Comparison of ENCODE assay signal across 7 cellular contexts in genomic region chr6:52284460-52285173, GRCh38. TPM values are rescaled to one million over a fixed set of nuclear protein-coding genes. Genes with fewer than 3 reads are reported as not detected.
A peak's percentile ranks its signal among the peaks of the same experiment; 100 is the strongest.
DNase-seq lines count a peak whose midpoint lies in the region; ATAC-seq, FAIRE-seq and TF ChIP-seq lines count a peak whose summit lies in the region.

MCM3 (minus strand) TSS chr6:52284742; CDS start chr6:52284674, 68 bp downstream.

- BruUV-seq in GM12878 (replicated peaks; lab: Mats Ljungman, UMichigan) = no TSS peak

- no peak for TF ChIP-seq EP300 in GM12878 (IDR thresholded peaks at IDR 0.05; ENCODE audit: borderline replicate concordance in 1 of 2, control insufficient read depth in 1 of 2, low read depth in 2 of 2, low read length in 2 of 2)

- peak within 1 kb of the TSS; percentile 83 for H3K9ac ChIP-seq in GM12878 (ENCODE audit: control insufficient read depth, insufficient read depth, low read length)

- CTCF ChIA-PET in GM12878 (lab: Yijun Ruan, JAX) = interaction anchor here (0.8 to 14.5 kb wide), 24 partner anchors 10 to 383 kb away, joined by 3 to 441 read pairs (median 18); partner anchors contain the start of genes EFHC1 and PAQR8

- under 1% methylated on average over 52 of the region's 52 CpGs for WGBS in GM12878 (ENCODE audit: insufficient coverage, insufficient replicate concordance, low lambda C conversion rate, missing lambda C conversion rate)

- peaks cover 47% of the 10 kb centered on the region for H3K79me2 ChIP-seq in GM12878 (ENCODE audit: control insufficient read depth, insufficient read depth, low read length)

- peak; percentile 94 for ATAC-seq in GM18508 (IDR thresholded peaks at IDR 0.05; ENCODE audit: insufficient read depth, unreplicated experiment)
- peak; percentile 99 for ATAC-seq in HG03025 (IDR thresholded peaks at IDR 0.05; ENCODE audit: low FRiP score, unreplicated experiment)
- ATAC-seq in GM12878 = peak; percentile 96

- SMC1A ChIA-PET in GM12878 (lab: Charles Lee; ENCODE audit: uncharacterized antibody, unreplicated experiment) = interaction anchor here (0.5 to 12.1 kb wide), 33 partner anchors 10 to 711 kb away, joined by 3 to 358 read pairs (median 7); partner anchors contain the start of genes EFHC1, GSTA4 and PAQR8

- FAIRE-seq in GM12878 (lab: Jason Lieb, UNC) = peak; percentile 95

- H3K4me1 ChIP-seq in GM12878 (ENCODE audit: control insufficient read depth, insufficient read depth, low read length) = peaks cover 8% of the 10 kb centered on the region; the same call in 1 of the 2 replicates

- peak within 1 kb of the TSS; percentile 81 for H3K27ac ChIP-seq in GM12878 (ENCODE audit: control insufficient read depth, insufficient read depth)

- peak; percentile 99 to 100 for DNase-seq in NCI-H2081 (lab: John Stamatoyannopoulos, UW)
- peak; percentile 98 for DNase-seq in T1000 (lab: John Stamatoyannopoulos, UW)
- DNase-seq in GM12878 (ENCODE audit: low read depth, low spot score) = peak; percentile 100
- DNase-seq in hypothalamus (lab: John Stamatoyannopoulos, UW) = peak; percentile 44 to 99 (median 96)
- peak; percentile 97 for DNase-seq in retinal pigment epithelial cell (ENCODE audit: low read depth)

- peak within 1 kb of the TSS; percentile 80 for H3K4me2 ChIP-seq in GM12878 (ENCODE audit: control insufficient read depth, insufficient read depth)

- RAD21 ChIA-PET in GM12878 (lab: Charles Lee; ENCODE audit: unreplicated experiment) = interaction anchor here (0.6 to 9.0 kb wide), 33 partner anchors 9 to 996 kb away, joined by 3 to 224 read pairs (median 6); partner anchors contain the start of genes EFHC1 and PAQR8

- no peaks in the 10 kb centered on the region for H3K27me3 ChIP-seq in GM12878 (replicated peaks in 1 of 2; ENCODE audit: control insufficient read depth in 2 of 2, insufficient read depth in 2 of 2, low read length in 1 of 2)

- H4K20me1 ChIP-seq in GM12878 (ENCODE audit: control insufficient read depth, insufficient read depth) = no peaks in the 10 kb centered on the region

- TF ChIP-seq RAD21 in GM12878 (IDR thresholded peaks at IDR 0.05; ENCODE audit: insufficient read depth, low read depth, low read length) = no peak

- in situ Hi-C loops in GM12878 (cut with MboI) = loop anchor here (10.0 kb wide), 1 partner anchor 290 kb away; the partner anchor contains the start of gene TRAM2

- H3K36me3 ChIP-seq in GM12878 (ENCODE audit: control insufficient read depth in 2 of 2, insufficient read depth in 2 of 2, low read length in 1 of 2) = peaks cover 9 to 17% of the 10 kb centered on the region in 2 experiments

- POLR2A ChIA-PET in GM12878 (lab: Charles Lee) = interaction anchor here (0.6 to 5.5 kb wide), 20 partner anchors 9 to 1075 kb away, joined by 3 to 79 read pairs (median 5); partner anchors contain the start of genes EFHC1 and PAQR8

- peak within 1 kb of the TSS; percentile 92 for H2AFZ ChIP-seq in GM12878 (ENCODE audit: control insufficient read depth, low read depth, low read length)

- TF ChIP-seq CTCF in GM12878 (IDR thresholded peaks at IDR 0.05 in 2 of 3, conservative IDR thresholded peaks at IDR 0.05 in 1 of 3; ENCODE audit: control insufficient read depth in 2 of 3, extremely low read depth in 1 of 3, insufficient read depth in 1 of 3, low read depth in 3 of 3, low read length in 3 of 3) (peak; percentile 1 to 26 (median 3); a peak in 2 of 6 replicates), retinal pigment epithelial cell (conservative IDR thresholded peaks at IDR 0.05; ENCODE audit: low read depth, low read length) (no peak)

- TF ChIP-seq POLR2A in GM12878 (IDR thresholded peaks at IDR 0.05; ENCODE audit: low read depth, low read length) = peak; percentile 88

- intact Hi-C loops in GM12878 (cut with micrococcal nuclease; ENCODE audit: unreplicated experiment) = loop anchor here (1.0 to 10.0 kb wide), 7 partner anchors 22 to 710 kb away; partner anchors contain the start of genes GSTA4 and PAQR8

- no peaks in the 10 kb centered on the region for H3K9me3 ChIP-seq in GM12878 (replicated peaks; ENCODE audit: control insufficient read depth, insufficient read depth, low read length)

- peak within 1 kb of the TSS; percentile 79 for H3K4me3 ChIP-seq in GM12878
- H3K4me3 ChIP-seq in retinal pigment epithelial cell (ENCODE audit: low read length) = peak within 1 kb of the TSS; percentile 84

TF ChIP-seq in GM12878, 131 proteins besides CTCF, POLR2A, EP300 and RAD21 (continues in another document):
- TF ChIP-seq POLR2AphosphoS5 (IDR thresholded peaks at IDR 0.05; ENCODE audit: low read length) = peak; percentile 72
- TF ChIP-seq ZBTB40 (IDR thresholded peaks at IDR 0.05; ENCODE audit: borderline replicate concordance) = peak; percentile 90; the same call in 1 of the 2 replicates
- TF ChIP-seq NRF1 (conservative IDR thresholded peaks at IDR 0.05; ENCODE audit: low read depth, low read length) = no peak; the same call in 1 of the 2 replicates
- peak; percentile 96 for TF ChIP-seq E2F4 (IDR thresholded peaks at IDR 0.05; ENCODE audit: low read depth, low read length)
- no peak for TF ChIP-seq CBX5 (IDR thresholded peaks at IDR 0.05; ENCODE audit: low read depth)
- TF ChIP-seq MYB (IDR thresholded peaks at IDR 0.05; ENCODE audit: borderline replicate concordance, low read depth, low read length) = no peak

RNA-seq across cellular contexts. Expression of gene MCM3, which starts in this region (rescaled TPM):
- 215 and 230 TPM in 2 replicates for total RNA-seq in GM12878 (2013; cell fraction: nucleolus; rRNA removed)
- 209 and 224 TPM in 2 replicates for total RNA-seq in GM12878 (2014; rRNA removed)
- total RNA-seq in GM12878 (2014; rRNA removed; fragmentation: Illumina TruSeq; extraction: Trizol) = 214 and 231 TPM in 2 replicates
- total RNA-seq in GM12878 (2021) = 185 and 191 TPM in 2 replicates
- 72.1 TPM for polyA plus RNA-seq in GM12878 (2011; ENCODE audit: low read depth)
- 208 and 265 TPM in 2 replicates for polyA plus RNA-seq in GM12878 (2011; rRNA removed)
- 235 and 264 TPM in 2 replicates for polyA plus RNA-seq in GM12878 (2011; cell fraction: cytosol; rRNA removed)
- 373 and 400 TPM in 2 replicates for polyA plus RNA-seq in GM12878 (2011; cell fraction: nucleus; rRNA removed)
- polyA plus RNA-seq in GM12878 (2012) = 83.8 and 87.9 TPM in 2 replicates
- polyA plus RNA-seq in GM12878 (2014; fragmentation: Illumina TruSeq; extraction: Trizol) = 232 TPM in 2 replicates
- 10 to 100 TPM; 74.1 to 96.3 TPM for polyA plus RNA-seq in GM12878 (2014; fragmentation: Nextera tagmentation; extraction: Ambion mirVana)
- 195 and 202 TPM in 2 replicates for polyA plus RNA-seq in GM12878 (2014; rRNA removed)
- 100 to 1,000 TPM; 220 to 227 TPM for polyA plus RNA-seq in GM12878 (2016; fragmentation: Nextera tagmentation; extraction: Ambion mirVana)
- 363 and 370 TPM in 2 replicates for polyA minus RNA-seq in GM12878 (2011; rRNA and poly(A)+ RNA removed)
- 110 and 126 TPM in 2 replicates for polyA minus RNA-seq in GM12878 (2011; cell fraction: cytosol; rRNA and poly(A)+ RNA removed)
- 182 and 265 TPM in 2 replicates for polyA minus RNA-seq in GM12878 (2011; cell fraction: nucleus; rRNA and poly(A)+ RNA removed)

Comparison
In these comparisons a context has a peak if more than half of its experiments do, and no peak if none do; other contexts are left out.
1. Peak in every context shown above with its lines: DNase-seq, ATAC-seq, H3K4me3 ChIP-seq and H3K27ac ChIP-seq.